In the genomic region with DNA sequence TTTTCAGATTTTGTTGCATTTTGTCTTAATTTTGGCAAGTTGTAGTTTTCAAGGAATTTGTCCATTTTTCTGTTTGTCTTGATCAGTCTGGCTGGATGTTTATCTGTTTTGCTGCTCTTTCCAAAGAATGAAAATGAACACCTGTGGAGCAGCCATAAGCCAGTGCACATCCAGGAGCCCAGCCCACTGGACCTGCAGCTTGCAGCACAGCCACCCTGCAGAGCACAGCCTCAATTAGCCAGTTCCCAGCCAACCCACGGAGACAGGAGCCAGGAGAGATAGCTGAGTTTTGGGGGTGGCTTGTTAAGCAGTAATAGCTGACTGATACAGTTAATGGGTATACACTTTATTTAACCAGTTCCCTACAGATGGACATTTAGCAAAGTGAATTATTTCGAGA, we compare ENCODE assay signal across 40 cellular contexts.
"Had no signal": no experiment of that assay in that cellular context is flagged by ENCODE, and none has a peak within 500 bp of the region (broad histone marks: within the 10 kb centered on the region; RNA-seq: fewer than 3 reads in every experiment).

No MANE protein-coding gene starts in this region.

- H3K36me3 ChIP-seq: adrenal gland, brain microvascular endothelial cell, breast epithelium, WERI-Rb-1 had no signal

- H3K4me1 ChIP-seq: adrenal gland, body of pancreas, breast epithelium had no signal

- H3K4me3 Mint-ChIP-seq: activated CD4-positive, alpha-beta T cell treated with anti-CD3 and anti-CD28 coated beads for 36 hours; activated CD4-positive, alpha-beta T cell treated with anti-CD3 and anti-CD28 coated beads, Interleukin-2, amount 10 ng/mL, durations not matched to agents 7 days and 5 days; activated CD8-positive, alpha-beta T cell treated with anti-CD3 and anti-CD28 coated beads for 36 hours; activated naive CD4-positive, alpha-beta T cell treated with anti-CD3 and anti-CD28 coated beads for 36 hours; activated naive CD8-positive, alpha-beta T cell treated with anti-CD3 and anti-CD28 coated beads for 36 hours; activated T-cell treated with anti-CD3 and anti-CD28 coated beads, Interleukin-2, amount 50 U/mL, for 4 hours; activated T-cell treated with anti-CD3 and anti-CD28 coated beads, Interleukin-2, amount 50 U/mL, for 72 hours; activated T-helper 1 cell treated with anti-CD3 and anti-CD28 coated beads, Interleukin-12 subunit alpha, Interleukin-12 subunit beta, Interleukin-2, Interleukin-4 antibody, amounts not matched to agents 30 ng/mL and 10 ng/mL and 1 ng/mL, durations not matched to agents 14 hours and 24 hours and 36 hours; activated T-helper 17 cell treated with anti-CD3 and anti-CD28 coated beads, Interleukin-2, amount 50 U/mL, for 72 hours; central memory CD8-positive, alpha-beta T cell; T-helper 1 cell treated with Interleukin-12 subunit alpha and Interleukin-12 subunit beta and Interleukin-4 antibody, amounts not matched to agents 30 μg/mL and 1 μg/mL, for 36 hours; T-helper 2 cell treated with Interferon-gamma antibody and Interleukin-4, amounts not matched to agents 5 μg/mL and 100 μg/mL, for 36 hours; WTC11 had no signal

- ATAC-seq: activated CD4-positive, alpha-beta T cell treated with anti-CD3 and anti-CD28 coated beads for 36 hours; activated CD4-positive, CD25-positive, alpha-beta regulatory T cell treated with anti-CD3 and anti-CD28 coated beads, Interleukin-2, amount 50 U/mL, for 24 hours; activated CD8-positive, alpha-beta T cell treated with anti-CD3 and anti-CD28 coated beads for 36 hours; activated naive CD4-positive, alpha-beta T cell treated with anti-CD3 and anti-CD28 coated beads, Interleukin-2, amount 50 U/mL, for 72 hours; activated T-cell treated with anti-CD3 and anti-CD28 coated beads, Interleukin-2, amount 50 U/mL, for 4 hours; activated T-cell treated with anti-CD3 and anti-CD28 coated beads, Interleukin-2, amount 50 U/mL, for 72 hours; activated T-helper 17 cell treated with anti-CD3 and anti-CD28 coated beads, Interleukin-2, amount 50 U/mL, for 72 hours; body of pancreas; WTC11 had no signal

- H3K36me3 Mint-ChIP-seq: activated naive CD4-positive, alpha-beta T cell treated with anti-CD3 and anti-CD28 coated beads, Interleukin-2, amount 50 U/mL, for 72 hours; activated naive CD8-positive, alpha-beta T cell treated with anti-CD3 and anti-CD28 coated beads for 36 hours had no signal

- H3K27ac Mint-ChIP-seq: activated CD4-positive, alpha-beta T cell treated with anti-CD3 and anti-CD28 coated beads for 36 hours; activated CD4-positive, alpha-beta T cell treated with anti-CD3 and anti-CD28 coated beads, Interleukin-2, amount 10 ng/mL, durations not matched to agents 7 days and 5 days; activated CD8-positive, alpha-beta T cell treated with anti-CD3 and anti-CD28 coated beads for 36 hours; activated naive CD4-positive, alpha-beta T cell treated with anti-CD3 and anti-CD28 coated beads for 36 hours; activated naive CD4-positive, alpha-beta T cell treated with anti-CD3 and anti-CD28 coated beads, Interleukin-2, amount 50 U/mL, for 72 hours; activated naive CD8-positive, alpha-beta T cell treated with anti-CD3 and anti-CD28 coated beads for 36 hours; activated T-cell treated with anti-CD3 and anti-CD28 coated beads, Interleukin-2, amount 50 U/mL, for 72 hours; activated T-helper 1 cell treated with anti-CD3 and anti-CD28 coated beads, Interleukin-12 subunit alpha, Interleukin-12 subunit beta, Interleukin-2, Interleukin-4 antibody, amounts not matched to agents 30 ng/mL and 10 ng/mL and 1 ng/mL, durations not matched to agents 14 hours and 24 hours and 36 hours; activated T-helper 17 cell treated with anti-CD3 and anti-CD28 coated beads, Interleukin-2, amount 50 U/mL, for 72 hours; T-helper 1 cell treated with Interleukin-12 subunit alpha and Interleukin-12 subunit beta and Interleukin-4 antibody, amounts not matched to agents 30 μg/mL and 1 μg/mL, for 36 hours; T-helper 2 cell treated with Interferon-gamma antibody and Interleukin-4, amounts not matched to agents 5 μg/mL and 100 μg/mL, for 36 hours; WTC11 had no signal

- H3K27me3 ChIP-seq: adrenal gland, body of pancreas, brain microvascular endothelial cell, breast epithelium had no signal

- H3K4me1 Mint-ChIP-seq: activated CD4-positive, alpha-beta T cell treated with anti-CD3 and anti-CD28 coated beads for 36 hours; activated CD4-positive, alpha-beta T cell treated with anti-CD3 and anti-CD28 coated beads, Interleukin-2, amount 10 ng/mL, durations not matched to agents 7 days and 5 days; activated naive CD8-positive, alpha-beta T cell treated with anti-CD3 and anti-CD28 coated beads for 36 hours; activated T-helper 17 cell treated with anti-CD3 and anti-CD28 coated beads, Interleukin-2, amount 50 U/mL, for 72 hours; central memory CD8-positive, alpha-beta T cell had no signal

- H3K9me3 ChIP-seq: adrenal gland, body of pancreas had no signal

- H3K4me3 ChIP-seq: adrenal gland, body of pancreas, breast epithelium had no signal

- DNase-seq: activated CD4-positive, alpha-beta T cell treated with anti-CD3 and anti-CD28 coated beads for 1 hour; activated CD4-positive, alpha-beta T cell treated with anti-CD3 and anti-CD28 coated beads for 36 hours; activated CD4-positive, alpha-beta T cell treated with anti-CD3 and anti-CD28 coated beads for 48 hours; activated CD4-positive, alpha-beta T cell treated with anti-CD3 and anti-CD28 coated beads, Interleukin-2, amount 10 ng/mL, durations not matched to agents 7 days and 5 days; activated CD4-positive, alpha-beta T cell treated with anti-CD3 and anti-CD28 coated beads, Interleukin-2, amount 50 U/mL, for 48 hours; activated CD4-positive, CD25-positive, alpha-beta regulatory T cell; activated CD8-positive, alpha-beta memory T cell treated with anti-CD3 and anti-CD28 coated beads, Interleukin-2, amount 50 U/mL, for 4 hours; activated CD8-positive, alpha-beta T cell treated with anti-CD3 and anti-CD28 coated beads for 36 hours; activated effector memory CD4-positive, alpha-beta T cell treated with anti-CD3 and anti-CD28 coated beads, Interleukin-2, amount 50 U/mL, for 16 hours; activated gamma-delta T cell treated with Interleukin-2 at 50 U/mL for 16 hours; activated naive CD4-positive, alpha-beta T cell; activated naive CD4-positive, alpha-beta T cell treated with anti-CD3 and anti-CD28 coated beads for 36 hours; activated naive CD4-positive, alpha-beta T cell treated with anti-CD3 and anti-CD28 coated beads, Interleukin-2, amount 50 U/mL, for 16 hours; activated naive CD8-positive, alpha-beta T cell treated with anti-CD3 and anti-CD28 coated beads for 36 hours; activated T-cell treated with anti-CD3 and anti-CD28 coated beads for 4 hours; activated T-cell treated with anti-CD3 and anti-CD28 coated beads, Interleukin-2, amount 50 U/mL, for 1 hour; activated T-cell treated with anti-CD3 and anti-CD28 coated beads, Interleukin-2, amount 50 U/mL, for 4 hours; activated T-cell treated with anti-CD3 and anti-CD28 coated beads, Interleukin-2, amount 50 U/mL, for 72 hours; adrenal gland; amniotic stem cell; aorta; body of pancreas; brain microvascular endothelial cell; caudate nucleus; cerebellar nuclear complex; T-helper 1 cell; T-helper 2 cell; T-helper 9 cell; WERI-Rb-1 had no signal

- H3K27me3 Mint-ChIP-seq: activated CD4-positive, alpha-beta T cell treated with anti-CD3 and anti-CD28 coated beads, Interleukin-2, amount 10 ng/mL, durations not matched to agents 7 days and 5 days; activated CD8-positive, alpha-beta T cell treated with anti-CD3 and anti-CD28 coated beads for 36 hours had no signal

- H3K9me3 Mint-ChIP-seq: activated CD4-positive, alpha-beta T cell treated with anti-CD3 and anti-CD28 coated beads, Interleukin-2, amount 10 ng/mL, durations not matched to agents 7 days and 5 days; activated naive CD4-positive, alpha-beta T cell treated with anti-CD3 and anti-CD28 coated beads for 36 hours; activated naive CD4-positive, alpha-beta T cell treated with anti-CD3 and anti-CD28 coated beads, Interleukin-2, amount 50 U/mL, for 72 hours; activated T-cell treated with anti-CD3 and anti-CD28 coated beads, Interleukin-2, amount 50 U/mL, for 4 hours; activated T-helper 1 cell treated with anti-CD3 and anti-CD28 coated beads, Interleukin-12 subunit alpha, Interleukin-12 subunit beta, Interleukin-2, Interleukin-4 antibody, amounts not matched to agents 30 ng/mL and 10 ng/mL and 1 ng/mL, durations not matched to agents 14 hours and 24 hours and 36 hours; activated T-helper 17 cell treated with anti-CD3 and anti-CD28 coated beads, Interleukin-2, amount 50 U/mL, for 72 hours; central memory CD8-positive, alpha-beta T cell; T-helper 1 cell treated with Interleukin-12 subunit alpha and Interleukin-12 subunit beta and Interleukin-4 antibody, amounts not matched to agents 30 μg/mL and 1 μg/mL, for 36 hours; T-helper 2 cell treated with Interferon-gamma antibody and Interleukin-4, amounts not matched to agents 5 μg/mL and 100 μg/mL, for 36 hours had no signal

- H3K27ac ChIP-seq: adrenal gland, body of pancreas, brain microvascular endothelial cell, breast epithelium, WERI-Rb-1 had no signal

- FAIRE-seq: astrocyte, TTC549 had no signal
